In the genomic region with DNA sequence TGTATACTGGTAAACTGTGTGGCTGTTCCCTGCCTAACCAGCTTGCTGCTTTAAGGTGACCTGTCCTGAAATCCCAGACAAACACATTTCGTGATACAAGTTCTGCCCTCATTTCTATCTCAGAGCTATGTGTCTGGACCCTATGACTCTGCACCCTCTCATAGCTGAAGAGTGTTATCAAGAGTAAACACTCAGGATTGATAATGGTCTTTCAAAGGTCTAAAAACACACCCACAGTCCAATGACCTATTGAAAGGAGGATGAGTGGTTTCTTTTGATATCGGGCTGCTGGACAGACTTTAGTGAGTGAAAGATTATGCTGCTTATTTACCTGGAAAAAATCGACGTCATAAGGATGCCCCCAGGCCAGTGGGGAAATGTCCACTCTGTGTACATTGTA, we compare ENCODE assay signal across 20 cellular contexts.
"Had no signal": no experiment of that assay in that cellular context is flagged by ENCODE, and none has a peak within 500 bp of the region (broad histone marks: within the 10 kb centered on the region; RNA-seq: fewer than 3 reads in every experiment).

No MANE protein-coding gene starts in this region.

- H3K4me1 ChIP-seq: prostate gland, vagina had no signal

- ATAC-seq: activated CD8-positive, alpha-beta T cell treated with anti-CD3 and anti-CD28 coated beads, Interleukin-2, amount 10 ng/mL, durations not matched to agents 7 days and 5 days; effector memory CD8-positive, alpha-beta T cell; mucosa of descending colon; right cardiac atrium; stimulated activated naive CD8-positive, alpha-beta T cell treated with anti-CD3 and anti-CD28 coated beads, Interleukin-15, amount 100 ng/mL, for 72 hours had no signal

- H3K36me3 ChIP-seq: prostate gland, suprapubic skin, vagina had no signal

- H3K9me3 ChIP-seq: mucosa of descending colon, prostate gland, suprapubic skin, vagina had no signal

- H3K4me3 ChIP-seq: mucosa of descending colon, prostate gland, smooth muscle cell, suprapubic skin, vagina had no signal

- H3K27me3 ChIP-seq: suprapubic skin, vagina had no signal

- DNase-seq: activated CD4-positive, alpha-beta T cell treated with anti-CD3 and anti-CD28 coated beads for 48 hours; activated CD4-positive, CD25-positive, alpha-beta regulatory T cell; activated CD8-positive, alpha-beta T cell treated with anti-CD3 and anti-CD28 coated beads, Interleukin-2, amount 10 ng/mL, durations not matched to agents 7 days and 5 days; activated naive CD4-positive, alpha-beta T cell treated with Interleukin-2 at 50 U/mL for 16 hours; activated naive CD8-positive, alpha-beta T cell treated with anti-CD3 and anti-CD28 coated beads, Interleukin-2, amount 10 ng/mL, durations not matched to agents 7 days and 5 days; activated T-cell treated with anti-CD3 and anti-CD28 coated beads, Interleukin-2, amount 50 U/mL, for 24 hours; amygdala; dermis blood vessel endothelial cell; effector memory CD8-positive, alpha-beta T cell; mesenchymal stem cell; mucosa of descending colon; naive B cell; right cardiac atrium; stimulated activated CD4-positive, alpha-beta T cell treated with anti-CD3 and anti-CD28 coated beads, Interleukin-4, amount 100 ng/mL, for 1 hour; stimulated activated naive CD8-positive, alpha-beta T cell treated with anti-CD3 and anti-CD28 coated beads, Interleukin-15, amount 100 ng/mL, for 72 hours; trophoblast cell had no signal

- H3K27ac ChIP-seq: prostate gland, suprapubic skin, vagina had no signal
